In the genomic region with DNA sequence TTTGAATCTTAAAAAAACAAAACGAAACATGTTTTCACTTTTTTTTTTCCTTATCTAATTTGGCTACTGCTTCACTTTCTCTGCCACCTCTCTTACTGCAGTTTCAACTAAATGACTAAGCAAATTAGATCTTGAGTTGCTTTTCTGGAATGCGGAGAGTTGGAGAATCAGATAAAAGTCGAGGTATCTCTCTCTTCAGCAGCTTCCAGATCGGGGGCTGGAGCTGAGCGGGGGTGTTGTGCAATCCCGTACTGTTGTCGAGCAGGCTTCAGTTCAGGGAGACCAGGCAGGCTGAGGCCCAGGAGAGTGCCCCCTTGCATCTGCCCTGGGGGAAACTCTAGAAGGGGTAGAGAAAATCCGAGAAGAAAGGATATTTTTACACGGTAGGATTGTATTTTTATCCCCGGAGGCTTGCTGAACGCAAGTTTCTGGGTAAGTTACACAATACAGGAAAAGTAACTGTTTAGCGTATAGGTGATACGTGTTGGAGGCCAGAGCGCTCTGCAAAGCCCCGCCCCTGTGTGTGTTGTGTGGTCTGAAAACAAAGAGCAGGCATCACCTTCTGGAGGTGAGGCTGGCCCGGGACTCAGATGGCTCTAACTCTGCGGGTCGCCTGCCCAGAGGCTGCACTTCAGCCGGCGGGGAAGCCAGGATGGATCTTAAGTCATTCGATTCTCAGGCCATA, we compare ENCODE assay signal across 7 cellular contexts.
DNase-seq lines count a peak whose midpoint lies in the region; ATAC-seq and TF ChIP-seq lines count a peak whose summit lies in the region.

No MANE protein-coding gene starts in this region.

- H3K4me1 Mint-ChIP-seq in activated CD4-positive, alpha-beta memory T cell treated with anti-CD3 and anti-CD28 coated beads, Interleukin-2, amount 10 ng/mL, durations not matched to agents 7 days and 5 days, result peaks cover 34% of the 10 kb centered on the region
- peaks cover 9% of the 10 kb centered on the region for H3K4me1 Mint-ChIP-seq in osteocyte (ENCODE audit: unreplicated experiment)

- POLR2A ChIA-PET in activated CD4-positive, alpha-beta memory T cell treated with anti-CD3 and anti-CD28 coated beads, Interleukin-2, amount 10 ng/mL, durations not matched to agents 7 days and 5 days (lab: Charles Lee), result interaction anchor here (0.8 to 1.6 kb wide), 2 partner anchors 93 to 114 kb away, joined by 3 to 7 read pairs; no protein-coding TSS in a partner anchor
- POLR2A ChIA-PET in PC-3 (lab: Charles Lee; ENCODE audit: unreplicated experiment), result no interaction called here

- TF ChIP-seq CTCF in osteocyte (IDR thresholded peaks at IDR 0.05), result no peak
- no peak for TF ChIP-seq CTCF in PC-3 (conservative IDR thresholded peaks at IDR 0.05; ENCODE audit: low read depth, low read length)

- peaks cover 7% of the 10 kb centered on the region for H3K27me3 Mint-ChIP-seq in activated CD4-positive, alpha-beta memory T cell treated with anti-CD3 and anti-CD28 coated beads, Interleukin-2, amount 10 ng/mL, durations not matched to agents 7 days and 5 days
- H3K27me3 Mint-ChIP-seq in osteocyte (ENCODE audit: unreplicated experiment), result no peaks in the 10 kb centered on the region

- H3K9me3 ChIP-seq in HUES6 (ENCODE audit: control insufficient read depth, insufficient read depth, low read depth, low read length) (no peaks in the 10 kb centered on the region), esophagus (ENCODE audit: control insufficient read depth in 2 of 2, insufficient read depth in 1 of 2, low read depth in 1 of 2, low read length in 1 of 2) (no peaks in the 10 kb centered on the region), PC-3 (ENCODE audit: low read length) (no peaks in the 10 kb centered on the region)

- H3K27me3 ChIP-seq in HUES6 (ENCODE audit: control insufficient read depth, insufficient read depth, low read length) (no peaks in the 10 kb centered on the region), esophagus (ENCODE audit: control insufficient read depth in 1 of 2, insufficient read depth in 2 of 2, low read length in 2 of 2) (no peaks in the 10 kb centered on the region), PC-3 (ENCODE audit: low read length) (no peaks in the 10 kb centered on the region)

- H3F3A ChIP-seq in PC-3 (ENCODE audit: low read length, unreplicated experiment), result no peaks in the 10 kb centered on the region

- no peak overlapping the region for H2AFZ ChIP-seq in PC-3 (ENCODE audit: low read length)

- no peaks in the 10 kb centered on the region for H3K36me3 ChIP-seq in HUES6 (ENCODE audit: control insufficient read depth, insufficient read depth, low read length)
- no peaks in the 10 kb centered on the region for H3K36me3 ChIP-seq in esophagus (ENCODE audit: control insufficient read depth in 2 of 2, insufficient read depth in 2 of 2, low read length in 1 of 2)
- no peaks in the 10 kb centered on the region for H3K36me3 ChIP-seq in PC-3 (ENCODE audit: low read depth, low read length)

- H3K4me2 ChIP-seq in PC-3 (ENCODE audit: low read length), result no peak overlapping the region

- H4K20me1 ChIP-seq in PC-3 (ENCODE audit: low read length), result no peaks in the 10 kb centered on the region

- no TSS peak for BruUV-seq in PC-3 (replicated peaks; lab: Mats Ljungman, UMichigan)

- H3K9ac ChIP-seq in HUES6 (ENCODE audit: low read length), result peak overlapping the region; percentile 6
- H3K9ac ChIP-seq in PC-3 (ENCODE audit: low read length), result no peak overlapping the region

- H3K9me3 Mint-ChIP-seq in activated CD4-positive, alpha-beta memory T cell treated with anti-CD3 and anti-CD28 coated beads, Interleukin-2, amount 10 ng/mL, durations not matched to agents 7 days and 5 days, result no peaks in the 10 kb centered on the region
- H3K9me3 Mint-ChIP-seq in osteocyte (ENCODE audit: unreplicated experiment), result no peaks in the 10 kb centered on the region

- H3K27ac Mint-ChIP-seq in activated CD4-positive, alpha-beta memory T cell treated with anti-CD3 and anti-CD28 coated beads, Interleukin-2, amount 10 ng/mL, durations not matched to agents 7 days and 5 days, result peak overlapping the region; percentile 65
- H3K27ac Mint-ChIP-seq in osteocyte (ENCODE audit: unreplicated experiment), result peak overlapping the region; percentile 50

- intact Hi-C loops in PC-3 (cut with micrococcal nuclease), result no loop called here

- H3K4me3 ChIP-seq in HUES6 (ENCODE audit: low read depth, low read length), result peak overlapping the region; percentile 4; the same call in 1 of the 2 replicates
- H3K4me3 ChIP-seq in esophagus (ENCODE audit: low read depth in 1 of 2, low read length in 2 of 2), result peak overlapping the region; percentile 7 to 33
- H3K4me3 ChIP-seq in PC-3 (ENCODE audit: low read length), result no peak overlapping the region

- H3K4me1 ChIP-seq in HUES6 (ENCODE audit: control insufficient read depth, insufficient read depth, low read length) (peaks cover 11% of the 10 kb centered on the region), esophagus (ENCODE audit: control insufficient read depth in 2 of 2, insufficient read depth in 2 of 2, low read length in 1 of 2) (no peaks in the 10 kb centered on the region), PC-3 (ENCODE audit: insufficient read depth, low read length) (no peaks in the 10 kb centered on the region)

- ATAC-seq in PC-3 (no peak), GM19463 (IDR thresholded peaks at IDR 0.05; ENCODE audit: unreplicated experiment) (no peak), HG03108 (IDR thresholded peaks at IDR 0.05; ENCODE audit: unreplicated experiment) (no peak)

- DNase-seq in activated CD4-positive, alpha-beta memory T cell treated with anti-CD3 and anti-CD28 coated beads, Interleukin-2, amount 10 ng/mL, durations not matched to agents 7 days and 5 days, result peak; percentile 71
- DNase-seq in osteocyte (ENCODE audit: extremely low spot score, unreplicated experiment) (no peak), PC-3 (no peak)

- no peaks in the 10 kb centered on the region for H3K79me2 ChIP-seq in PC-3 (ENCODE audit: low read length)

- CTCF ChIA-PET in activated CD4-positive, alpha-beta memory T cell treated with anti-CD3 and anti-CD28 coated beads, Interleukin-2, amount 10 ng/mL, durations not matched to agents 7 days and 5 days (lab: Charles Lee), result interaction anchor here (1.0 kb wide), 1 partner anchor 97 kb away, joined by 3 read pairs; no protein-coding TSS in a partner anchor
- CTCF ChIA-PET in PC-3 (lab: Charles Lee), result no interaction called here

- 28 to 30% methylated on average over 21 of the region's 21 CpGs for WGBS in esophagus, 2 donors

- H3K27ac ChIP-seq in HUES6 (ENCODE audit: low read depth, low read length), result no peak overlapping the region
- H3K27ac ChIP-seq in esophagus (ENCODE audit: low read depth in 2 of 2, low read length in 1 of 2), result peak overlapping the region; percentile 46 to 81
- H3K27ac ChIP-seq in PC-3 (ENCODE audit: low read length), result no peak overlapping the region

- H3K4me3 Mint-ChIP-seq in activated CD4-positive, alpha-beta memory T cell treated with anti-CD3 and anti-CD28 coated beads, Interleukin-2, amount 10 ng/mL, durations not matched to agents 7 days and 5 days, result peak overlapping the region; percentile 63
- peak overlapping the region; percentile 26 for H3K4me3 Mint-ChIP-seq in osteocyte (ENCODE audit: unreplicated experiment)

- no peaks in the 10 kb centered on the region for H3K36me3 Mint-ChIP-seq in activated CD4-positive, alpha-beta memory T cell treated with anti-CD3 and anti-CD28 coated beads, Interleukin-2, amount 10 ng/mL, durations not matched to agents 7 days and 5 days (ENCODE audit: low read depth)
- H3K36me3 Mint-ChIP-seq in osteocyte (ENCODE audit: unreplicated experiment), result peaks cover 2% of the 10 kb centered on the region

- H3K9me2 ChIP-seq in PC-3 (replicated peaks; ENCODE audit: low read length), result no peaks in the 10 kb centered on the region

Comparison
In these comparisons a context has a peak if more than half of its experiments do, and no peak if none do; other contexts are left out.
1. H3K27ac ChIP-seq: peak in esophagus (2 of 2); none in HUES6 (single experiment) and PC-3 (single experiment).